ENCODE assay signal across 10 cellular contexts in the genomic region with DNA sequence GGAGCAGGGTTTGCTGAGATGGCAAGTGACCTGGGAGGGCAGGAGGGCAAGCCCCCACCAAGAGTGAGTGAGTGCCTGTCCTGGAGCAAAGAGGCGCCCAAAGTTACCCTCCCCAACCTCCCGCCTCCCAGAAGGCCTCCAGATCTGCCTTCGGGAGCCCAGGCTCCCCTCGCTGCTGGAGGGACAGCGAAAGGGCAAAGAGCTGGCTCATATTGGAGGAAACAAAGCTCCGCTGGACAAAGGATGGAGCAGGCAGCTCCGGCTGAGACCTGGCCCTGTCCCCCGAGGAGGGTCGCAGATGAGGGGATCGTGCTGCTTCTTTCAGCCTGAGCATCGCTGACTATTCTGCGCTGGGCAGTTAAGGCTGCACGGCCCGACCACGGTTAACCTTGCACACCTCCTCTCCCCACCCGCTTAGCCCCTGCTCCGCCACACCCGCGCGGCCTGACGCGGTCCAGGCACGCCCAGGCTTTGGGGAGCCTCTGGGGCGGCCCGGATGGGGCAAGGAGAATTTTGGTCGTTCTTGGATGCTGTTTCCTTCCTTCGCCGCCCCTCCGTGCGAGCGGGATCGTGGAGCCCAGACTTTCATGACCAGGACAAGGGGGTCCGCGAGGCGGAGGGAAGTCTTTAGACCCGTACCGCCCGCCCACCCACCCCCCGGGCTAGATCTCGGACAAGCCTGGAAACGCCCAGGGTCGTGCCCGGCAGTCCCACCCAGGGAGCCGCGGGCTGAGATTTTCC. TPM values are rescaled to one million over a fixed set of nuclear protein-coding genes. Genes with fewer than 3 reads are reported as not detected.
DNase-seq lines count a peak whose midpoint lies in the region; ATAC-seq and TF ChIP-seq lines count a peak whose summit lies in the region.
"Had no signal": no experiment of that assay in that cellular context is flagged by ENCODE, and none has a peak within 500 bp of the region (broad histone marks: within the 10 kb centered on the region; RNA-seq: fewer than 3 reads in every experiment).

No MANE protein-coding gene starts in this region.

- peaks cover 5% of the 10 kb centered on the region for H3K4me1 ChIP-seq in cardiac muscle cell (ENCODE audit: low read depth)
- peaks cover 25 to 27% of the 10 kb centered on the region in 2 donors for H3K4me1 ChIP-seq in naive thymus-derived CD4-positive, alpha-beta T cell (ENCODE audit: control insufficient read depth in 2 of 2, insufficient read depth in 2 of 2, low read length in 2 of 2)
- peaks cover 0 to 8% of the 10 kb centered on the region in 2 donors for H3K4me1 ChIP-seq in uterus

- CTCF ChIA-PET in naive thymus-derived CD4-positive, alpha-beta T cell (lab: Charles Lee): interaction anchor here (0.6 to 1.3 kb wide), 2 partner anchors 10 to 75 kb away, joined by 3 to 4 read pairs; partner anchors contain the start of gene DLEC1

- H3K27me3 ChIP-seq in cardiac muscle cell (peaks cover 20% of the 10 kb centered on the region), uterus (no peaks in the 10 kb centered on the region)
- peaks cover 0 to 3% of the 10 kb centered on the region in 2 donors for H3K27me3 ChIP-seq in naive thymus-derived CD4-positive, alpha-beta T cell (ENCODE audit: control insufficient read depth in 2 of 2, insufficient read depth in 2 of 2, low read length in 2 of 2)

- H3K27ac Mint-ChIP-seq in naive thymus-derived CD4-positive, alpha-beta T cell: peak overlapping the region in 7 of 9 donors; percentile 14 to 80 (median 57)

- H3K4me1 Mint-ChIP-seq in naive thymus-derived CD4-positive, alpha-beta T cell: peaks cover 24 to 38% (median 29%) of the 10 kb centered on the region in 7 donors

- DNase-seq in cardiac muscle cell (ENCODE audit: low read depth in 1 of 2, low spot score in 1 of 2): peak in 1 of 2 donors; percentile 39
- DNase-seq in cardiac septum (ENCODE audit: low spot score): no peak
- DNase-seq in epithelial cell of esophagus (ENCODE audit: low read depth): no peak
- no peak for DNase-seq in naive thymus-derived CD4-positive, alpha-beta T cell
- no peak for DNase-seq in uterus
- no peak for DNase-seq in DMS79 (lab: John Stamatoyannopoulos, UW)
- no peak for DNase-seq in omental fat pad (ENCODE audit: low spot score)
- no peak for DNase-seq in kidney glomerular epithelial cell (lab: John Stamatoyannopoulos, UW)
- DNase-seq: NK-92 treated with Interleukin-12 subunit alpha and Interleukin-12 subunit beta, amount 100 ng/mL, for 24 hours had no signal

- POLR2A ChIA-PET in naive thymus-derived CD4-positive, alpha-beta T cell (lab: Charles Lee): interaction anchor here (3.0 kb wide), 1 partner anchor 11 kb away, joined by 15 read pairs; the partner anchor contains the start of gene DLEC1

- H3K4me3 Mint-ChIP-seq in naive thymus-derived CD4-positive, alpha-beta T cell: peak overlapping the region; percentile 53 to 84 (median 72)

- intact Hi-C loops in cardiac septum (cut with DNase I) (no loop called here), uterus (cut with DNase I; ENCODE audit: low total_unique reads) (no loop called here)
- intact Hi-C loops in naive thymus-derived CD4-positive, alpha-beta T cell (cut with micrococcal nuclease): no loop called here

- H3K27ac ChIP-seq in cardiac muscle cell (no peak overlapping the region), uterus (peak overlapping the region; percentile 87 to 93)
- H3K27ac ChIP-seq in naive thymus-derived CD4-positive, alpha-beta T cell (ENCODE audit: low read depth, low read length): no peak overlapping the region

- no peaks in the 10 kb centered on the region for H3K9me3 Mint-ChIP-seq in naive thymus-derived CD4-positive, alpha-beta T cell

- no peak for TF ChIP-seq POLR2A in uterus (IDR thresholded peaks at IDR 0.05)

- H3K9me3 ChIP-seq in cardiac muscle cell (ENCODE audit: low read depth) (no peaks in the 10 kb centered on the region), uterus (no peaks in the 10 kb centered on the region)
- H3K9me3 ChIP-seq in naive thymus-derived CD4-positive, alpha-beta T cell (ENCODE audit: control insufficient read depth in 2 of 3, low read length in 3 of 3): no peaks in the 10 kb centered on the region

- TF ChIP-seq CTCF in cardiac muscle cell (IDR thresholded peaks at IDR 0.05; ENCODE audit: low read depth, low read length): no peak
- no peak for TF ChIP-seq CTCF in epithelial cell of esophagus (IDR thresholded peaks at IDR 0.05; ENCODE audit: insufficient read depth, low read depth, low read length, missing control alignments)
- TF ChIP-seq CTCF in uterus (IDR thresholded peaks at IDR 0.05): no peak
- no peak for TF ChIP-seq CTCF in omental fat pad (IDR thresholded peaks at IDR 0.05)

- peak overlapping the region; percentile 46 for H3K4me3 ChIP-seq in cardiac muscle cell
- peak overlapping the region; percentile 54 for H3K4me3 ChIP-seq in epithelial cell of esophagus (ENCODE audit: low read length)
- H3K4me3 ChIP-seq in naive thymus-derived CD4-positive, alpha-beta T cell (ENCODE audit: low read length): no peak overlapping the region
- H3K4me3 ChIP-seq in uterus: peak overlapping the region; percentile 59 to 98

- peaks cover 4 to 43% (median 18%) of the 10 kb centered on the region in 5 donors for H3K27me3 Mint-ChIP-seq in naive thymus-derived CD4-positive, alpha-beta T cell

- no peak for ATAC-seq in naive thymus-derived CD4-positive, alpha-beta T cell
- no peak for ATAC-seq in omental fat pad (ENCODE audit: low FRiP score)

- peaks cover 0 to 3% (median 0%) of the 10 kb centered on the region in 5 donors for H3K36me3 Mint-ChIP-seq in naive thymus-derived CD4-positive, alpha-beta T cell

- H3K36me3 ChIP-seq in cardiac muscle cell (no peaks in the 10 kb centered on the region), uterus (no peaks in the 10 kb centered on the region)
- no peaks in the 10 kb centered on the region for H3K36me3 ChIP-seq in naive thymus-derived CD4-positive, alpha-beta T cell (ENCODE audit: control insufficient read depth in 2 of 3, insufficient read depth in 3 of 3, low read length in 3 of 3)

RNA-seq across cellular contexts. Expression of gene PLCD1, which starts 0.7 kb away (rescaled TPM):
- total RNA-seq in cardiac muscle cell (28.2 and 29.1 TPM in 2 replicates), cardiac septum (10.1 TPM), uterus (10 to 100 TPM in 3 of 4 donors, 1 to 10 TPM in 1; 9.7 to 41.5 (median 27.2) TPM), omental fat pad (10 to 100 TPM; 12.5 to 24.4 (median 19.0) TPM)
- polyA plus RNA-seq in cardiac muscle cell: 21.0 and 26.4 TPM in 2 replicates
- total RNA-seq in naive thymus-derived CD4-positive, alpha-beta T cell: 10 to 100 TPM; 18.4 to 44.0 (median 41.3) TPM
- polyA plus RNA-seq in naive thymus-derived CD4-positive, alpha-beta T cell: 10 to 100 TPM; 13.1 to 26.3 TPM

RNA-seq across cellular contexts. Expression of gene DLEC1, which starts 10.2 kb away (rescaled TPM):
- total RNA-seq in cardiac muscle cell: 0.11 and 0.15 TPM in 2 replicates
- polyA plus RNA-seq in cardiac muscle cell: 0.57 TPM in 1 of 2 replicates, not detected in the other
- 0.22 TPM for total RNA-seq in cardiac septum
- 1 to 10 TPM; 1.5 to 9.4 (median 7.5) TPM for total RNA-seq in naive thymus-derived CD4-positive, alpha-beta T cell
- under 1 TPM; 0.41 to 0.73 TPM for polyA plus RNA-seq in naive thymus-derived CD4-positive, alpha-beta T cell
- total RNA-seq in uterus: 1 to 10 TPM in 3 of 4 donors, not detected in 1; 1.5 to 2.8 (median 1.9) TPM
- 1 to 10 TPM in 3 of 4 donors, under 1 TPM in 1; 0.47 to 5.5 (median 1.4) TPM for total RNA-seq in omental fat pad
- total RNA-seq: Daoy had no signal

RNA-seq across cellular contexts. Expression of gene VILL, which starts 38.2 kb away (rescaled TPM):
- total RNA-seq in cardiac muscle cell (2.5 and 3.4 TPM in 2 replicates), cardiac septum (2.6 TPM), uterus (10 to 100 TPM in 1 of 4 donors, 1 to 10 TPM in 3; 1.8 to 18.7 (median 6.3) TPM), omental fat pad (10 to 100 TPM in 1 of 4 donors, 1 to 10 TPM in 3; 4.4 to 15.0 (median 5.6) TPM)
- polyA plus RNA-seq in cardiac muscle cell: 0.75 and 2.1 TPM in 2 replicates
- 10 to 100 TPM; 22.4 to 43.3 (median 29.5) TPM for total RNA-seq in naive thymus-derived CD4-positive, alpha-beta T cell
- polyA plus RNA-seq in naive thymus-derived CD4-positive, alpha-beta T cell: 10 to 100 TPM; 15.7 to 28.9 TPM

Comparison
In these comparisons a context has a peak if more than half of its experiments do, and no peak if none do; other contexts are left out.
1. H3K27ac ChIP-seq: peak in uterus (2 of 2); none in cardiac muscle cell (single experiment) and naive thymus-derived CD4-positive, alpha-beta T cell (single experiment).